Comparison of ENCODE assay signal across 26 cellular contexts in genomic region chr21:43370888-43371570, GRCh38. TPM values are rescaled to one million over a fixed set of nuclear protein-coding genes. Genes with fewer than 3 reads are reported as not detected.
DNase-seq lines count a peak whose midpoint lies in the region; ATAC-seq, FAIRE-seq and TF ChIP-seq lines count a peak whose summit lies in the region.
"Had no signal": no experiment of that assay in that cellular context is flagged by ENCODE, and none has a peak within 500 bp of the region (broad histone marks: within the 10 kb centered on the region; RNA-seq: fewer than 3 reads in every experiment).

No MANE protein-coding gene starts in this region.

- 54% methylated on average over 2 of the region's 2 CpGs; no CpG with 5 or more reads in 1 of the 2 experiments for WGBS in H1 (ENCODE audit: extremely low coverage in 1 of 2, insufficient coverage in 1 of 2, insufficient read length in 1 of 2, insufficient replicate concordance in 2 of 2, low coverage in 1 of 2, low lambda C conversion rate in 2 of 2, missing lambda C conversion rate in 1 of 2), 2 experiments

- H3K27ac ChIP-seq in breast epithelium (peak overlapping the region in 1 of 2 donors; percentile 19), H1 (ENCODE audit: low read depth, low read length) (no peak overlapping the region), vagina (peak overlapping the region; percentile 39)
- H3K27ac ChIP-seq: coronary artery, left ventricle myocardium inferior, transverse colon, VCaP had no signal

- H3K18ac ChIP-seq in H1 (ENCODE audit: extremely low read depth, low read length): no peak overlapping the region

- peak overlapping the region; percentile 2 for H3K27ac Mint-ChIP-seq in MCF 10A (ENCODE audit: low read depth, unreplicated experiment)
- peak overlapping the region; percentile 69 for H3K27ac Mint-ChIP-seq in memory B cell
- H3K27ac Mint-ChIP-seq in nephron progenitor cell: no peak overlapping the region
- H3K27ac Mint-ChIP-seq: activated CD4-positive, alpha-beta T cell treated with anti-CD3 and anti-CD28 coated beads, Interleukin-2, amount 10 ng/mL, durations not matched to agents 24 days and 14 days; activated CD8-positive, alpha-beta memory T cell treated with anti-CD3 and anti-CD28 coated beads, Interleukin-2, amount 10 ng/mL, durations not matched to agents 7 days and 5 days; activated T-cell treated with anti-CD3 and anti-CD28 coated beads, Interleukin-2, amount 50 U/mL, for 72 hours; effector memory CD8-positive, alpha-beta T cell had no signal

- H3K4ac ChIP-seq in H1 (replicated peaks; ENCODE audit: insufficient read length, low read depth, low read length): no peak overlapping the region

- H3K79me1 ChIP-seq in H1 (ENCODE audit: low read depth, low read length): no peaks in the 10 kb centered on the region

- TF ChIP-seq POLR2A in breast epithelium (IDR thresholded peaks at IDR 0.05) (no peak), H1 (IDR thresholded peaks at IDR 0.05; ENCODE audit: control extremely low read depth in 1 of 2, low read depth in 2 of 2, low read length in 2 of 2) (no peak), vagina (IDR thresholded peaks at IDR 0.05) (no peak)

- CTCF ChIA-PET in MCF 10A (lab: Yijun Ruan, JAX) (no interaction called here), H1 (lab: Charles Lee; ENCODE audit: partially characterized antibody) (no interaction called here)

- no peak overlapping the region for H3K4me3 ChIP-seq in breast epithelium
- no peak overlapping the region; a peak in 1 of 8 replicates for H3K4me3 ChIP-seq in H1 (ENCODE audit: extremely low read depth in 1 of 4, insufficient read depth in 2 of 4, low read depth in 3 of 4, low read length in 4 of 4)
- H3K4me3 ChIP-seq in vagina: no peak overlapping the region
- H3K4me3 ChIP-seq: coronary artery, left ventricle myocardium inferior, transverse colon had no signal

- H3K9me3 ChIP-seq in breast epithelium (no peaks in the 10 kb centered on the region), H1 (ENCODE audit: insufficient read depth in 2 of 2, low read depth in 1 of 2, low read length in 1 of 2) (no peaks in the 10 kb centered on the region), vagina (no peaks in the 10 kb centered on the region)
- H3K9me3 ChIP-seq: left ventricle myocardium inferior, transverse colon had no signal

- no peak for ATAC-seq in memory B cell (ENCODE audit: low read depth)
- ATAC-seq: activated CD8-positive, alpha-beta memory T cell treated with anti-CD3 and anti-CD28 coated beads, Interleukin-2, amount 10 ng/mL, durations not matched to agents 7 days and 5 days; activated T-cell treated with anti-CD3 and anti-CD28 coated beads, Interleukin-2, amount 50 U/mL, for 72 hours; effector memory CD8-positive, alpha-beta T cell; naive thymus-derived CD8-positive, alpha-beta T cell had no signal

- DNase-seq in MCF 10A (ENCODE audit: unreplicated experiment) (no peak), breast epithelium (ENCODE audit: low spot score in 2 of 2) (no peak), H1 (ENCODE audit: low read depth in 1 of 2, low spot score in 2 of 2) (no peak), memory B cell (ENCODE audit: low spot score in 2 of 2) (no peak), vagina (ENCODE audit: extremely low spot score in 2 of 2) (no peak), nephron progenitor cell (no peak), NOMO-1 treated with DMSO at 0.1 percent for 48 hours (lab: John Stamatoyannopoulos, UW; ENCODE audit: unreplicated experiment) (no peak), NCI-H2196 treated with DMSO at 0.1 percent for 48 hours (lab: John Stamatoyannopoulos, UW; ENCODE audit: unreplicated experiment) (no peak)
- DNase-seq: activated CD4-positive, alpha-beta T cell treated with anti-CD3 and anti-CD28 coated beads, Interleukin-2, amount 10 ng/mL, durations not matched to agents 24 days and 14 days; activated CD8-positive, alpha-beta memory T cell treated with anti-CD3 and anti-CD28 coated beads, Interleukin-2, amount 10 ng/mL, durations not matched to agents 7 days and 5 days; activated naive CD4-positive, alpha-beta T cell; activated T-cell treated with anti-CD3 and anti-CD28 coated beads, Interleukin-2, amount 50 U/mL, for 72 hours; AML-193; amniotic stem cell; effector memory CD8-positive, alpha-beta T cell; left ventricle myocardium inferior; naive thymus-derived CD8-positive, alpha-beta T cell; NCI-H146; NCI-H2107; NCI-H82; stimulated activated CD8-positive, alpha-beta memory T cell treated with anti-CD3 and anti-CD28 coated beads, Interleukin-4, amount 100 ng/mL, for 48 hours; transverse colon had no signal

- no peak for TF ChIP-seq EP300 in H1 (IDR thresholded peaks at IDR 0.05; ENCODE audit: borderline replicate concordance in 1 of 2, low read depth in 2 of 2, low read length in 2 of 2)

- TF ChIP-seq CTCF in MCF 10A (IDR thresholded peaks at IDR 0.05; ENCODE audit: unreplicated experiment): no peak
- TF ChIP-seq CTCF in breast epithelium (IDR thresholded peaks at IDR 0.05): no peak
- TF ChIP-seq CTCF in H1 (IDR thresholded peaks at IDR 0.05; ENCODE audit: control extremely low read depth in 1 of 3, insufficient read depth in 1 of 3, low read depth in 1 of 3, low read length in 3 of 3): no peak
- no peak for TF ChIP-seq CTCF in vagina (IDR thresholded peaks at IDR 0.05)
- TF ChIP-seq CTCF in nephron progenitor cell (IDR thresholded peaks at IDR 0.05): no peak

- peak overlapping the region; percentile 56; the same call in 1 of the 2 replicates for H2BK5ac ChIP-seq in H1 (ENCODE audit: low read depth, low read length)

- peaks cover 3% of the 10 kb centered on the region; the same call in 1 of the 2 replicates for H3K23me2 ChIP-seq in H1 (ENCODE audit: low read depth, low read length)

- H2AK5ac ChIP-seq in H1 (ENCODE audit: low read depth, low read length): no peak overlapping the region

- no peak overlapping the region for H4K91ac ChIP-seq in H1 (replicated peaks; ENCODE audit: insufficient read length, low read length)

- intact Hi-C loops in MCF 10A (cut with micrococcal nuclease): no loop called here
- intact Hi-C loops in breast epithelium (cut with DNase I; ENCODE audit: low total_unique reads): no loop called here
- intact Hi-C loops in vagina (cut with DNase I): no loop called here

- H3K9me3 Mint-ChIP-seq in MCF 10A (ENCODE audit: unreplicated experiment): no peaks in the 10 kb centered on the region
- no peaks in the 10 kb centered on the region for H3K9me3 Mint-ChIP-seq in memory B cell
- H3K9me3 Mint-ChIP-seq in nephron progenitor cell: no peaks in the 10 kb centered on the region
- H3K9me3 Mint-ChIP-seq: activated CD4-positive, alpha-beta T cell treated with anti-CD3 and anti-CD28 coated beads, Interleukin-2, amount 10 ng/mL, durations not matched to agents 24 days and 14 days; activated T-cell treated with anti-CD3 and anti-CD28 coated beads, Interleukin-2, amount 50 U/mL, for 72 hours; effector memory CD8-positive, alpha-beta T cell; naive thymus-derived CD8-positive, alpha-beta T cell had no signal

- H3K79me2 ChIP-seq in H1 (ENCODE audit: control insufficient read depth in 1 of 2, insufficient read depth in 2 of 2, low read length in 2 of 2): no peaks in the 10 kb centered on the region

- no peaks in the 10 kb centered on the region for H3K36me3 ChIP-seq in breast epithelium
- no peaks in the 10 kb centered on the region for H3K36me3 ChIP-seq in H1 (ENCODE audit: control insufficient read depth in 2 of 4, insufficient read depth in 4 of 4, low read length in 3 of 4)
- H3K36me3 ChIP-seq in vagina: no peaks in the 10 kb centered on the region
- H3K36me3 ChIP-seq: left ventricle myocardium inferior, transverse colon had no signal

- no peak overlapping the region for H3K14ac ChIP-seq in H1 (ENCODE audit: insufficient read length)

- BruUV-seq in MCF 10A (replicated peaks; lab: Mats Ljungman, UMichigan): no TSS peak

- no peak overlapping the region for H3K9ac ChIP-seq in H1 (replicated peaks in 1 of 4; ENCODE audit: extremely low read depth in 1 of 4, low read depth in 3 of 4, low read length in 3 of 4)

- no peak overlapping the region for H2BK120ac ChIP-seq in H1 (replicated peaks; ENCODE audit: low read depth, low read length)

- H3K4me1 ChIP-seq in breast epithelium: peaks cover 3 to 14% of the 10 kb centered on the region in 2 donors
- H3K4me1 ChIP-seq in H1 (replicated peaks in 1 of 4; ENCODE audit: control insufficient read depth in 3 of 4, insufficient read depth in 4 of 4, low read length in 3 of 4): peaks cover 0 to 4% (median 3%) of the 10 kb centered on the region in 4 experiments; a peak in 4 of 7 replicates
- peaks cover 32% of the 10 kb centered on the region for H3K4me1 ChIP-seq in vagina
- H3K4me1 ChIP-seq: transverse colon had no signal

- peaks cover 12% of the 10 kb centered on the region for H3K4me1 Mint-ChIP-seq in MCF 10A (ENCODE audit: insufficient read depth, unreplicated experiment)
- H3K4me1 Mint-ChIP-seq in memory B cell: peaks cover 34% of the 10 kb centered on the region
- peaks cover 64% of the 10 kb centered on the region for H3K4me1 Mint-ChIP-seq in nephron progenitor cell
- H3K4me1 Mint-ChIP-seq: naive thymus-derived CD8-positive, alpha-beta T cell had no signal

- POLR2A ChIA-PET in MCF 10A (lab: Yijun Ruan, JAX) (interaction anchor here (0.6 to 0.7 kb wide), 3 partner anchors 54 to 226 kb away, joined by 3 read pairs; no protein-coding TSS in a partner anchor), H1 (lab: Charles Lee; ENCODE audit: partially characterized antibody) (no interaction called here)

- no peak overlapping the region for H3K56ac ChIP-seq in H1 (replicated peaks; ENCODE audit: insufficient read length, low read depth, low read length)

- H2AFZ ChIP-seq in H1 (ENCODE audit: low read length): no peak overlapping the region

- H4K20me1 ChIP-seq in H1 (replicated peaks in 1 of 2; ENCODE audit: control insufficient read depth in 1 of 2, insufficient read depth in 2 of 2, low read length in 2 of 2): peaks cover 0 to 3% of the 10 kb centered on the region in 2 experiments

- no peak overlapping the region for H4K5ac ChIP-seq in H1 (ENCODE audit: insufficient read length, low read depth, low read length)

- no peak for TF ChIP-seq RAD21 in H1 (IDR thresholded peaks at IDR 0.05 in 1 of 2, conservative IDR thresholded peaks at IDR 0.05 in 1 of 2; ENCODE audit: low read depth in 2 of 2, low read length in 2 of 2)

- H3K4me2 ChIP-seq in H1 (ENCODE audit: insufficient read depth in 1 of 2, low read depth in 2 of 2, low read length in 2 of 2): no peak overlapping the region

- no peaks in the 10 kb centered on the region for H3K27me3 ChIP-seq in breast epithelium
- H3K27me3 ChIP-seq in H1 (replicated peaks in 1 of 4; ENCODE audit: control insufficient read depth in 3 of 4, extremely low read depth in 1 of 4, insufficient read depth in 3 of 4, low read length in 3 of 4): no peaks in the 10 kb centered on the region
- H3K27me3 ChIP-seq in vagina: no peaks in the 10 kb centered on the region
- H3K27me3 ChIP-seq: transverse colon had no signal

- H3K27me3 Mint-ChIP-seq in MCF 10A (ENCODE audit: insufficient read depth, unreplicated experiment) (no peaks in the 10 kb centered on the region), memory B cell (no peaks in the 10 kb centered on the region), nephron progenitor cell (ENCODE audit: low read depth, poor library complexity) (peaks cover 7% of the 10 kb centered on the region)
- H3K27me3 Mint-ChIP-seq: activated CD4-positive, alpha-beta T cell treated with anti-CD3 and anti-CD28 coated beads, Interleukin-2, amount 10 ng/mL, durations not matched to agents 24 days and 14 days; effector memory CD8-positive, alpha-beta T cell had no signal

- no peak overlapping the region for H4K8ac ChIP-seq in H1 (ENCODE audit: extremely low read depth, insufficient read depth, low read length)

- 0 out of 2 replicates have a peak overlapping the region, but pooled peaks have one; percentile 61 for H2BK15ac ChIP-seq in H1 (ENCODE audit: low read length)

- H3K4me3 Mint-ChIP-seq in MCF 10A (ENCODE audit: unreplicated experiment): no peak overlapping the region
- H3K4me3 Mint-ChIP-seq in memory B cell: no peak overlapping the region
- H3K4me3 Mint-ChIP-seq in nephron progenitor cell: no peak overlapping the region
- H3K4me3 Mint-ChIP-seq: activated CD4-positive, alpha-beta T cell treated with anti-CD3 and anti-CD28 coated beads, Interleukin-2, amount 10 ng/mL, durations not matched to agents 24 days and 14 days; activated CD8-positive, alpha-beta memory T cell treated with anti-CD3 and anti-CD28 coated beads, Interleukin-2, amount 10 ng/mL, durations not matched to agents 7 days and 5 days; activated T-cell treated with anti-CD3 and anti-CD28 coated beads, Interleukin-2, amount 50 U/mL, for 72 hours; effector memory CD8-positive, alpha-beta T cell; naive thymus-derived CD8-positive, alpha-beta T cell had no signal

- no peak overlapping the region for H3K23ac ChIP-seq in H1 (ENCODE audit: insufficient read length)

- FAIRE-seq in H1 (lab: Jason Lieb, UNC): no peak
- FAIRE-seq: A204.1, G401.6 had no signal

- H2BK20ac ChIP-seq in H1 (ENCODE audit: low read length): no peak overlapping the region

- no peak overlapping the region for H2BK12ac ChIP-seq in H1 (ENCODE audit: low read depth, low read length)

- H3K36me3 Mint-ChIP-seq in MCF 10A (ENCODE audit: insufficient read depth, unreplicated experiment) (no peaks in the 10 kb centered on the region), memory B cell (no peaks in the 10 kb centered on the region), nephron progenitor cell (ENCODE audit: low read depth) (no peaks in the 10 kb centered on the region)
- H3K36me3 Mint-ChIP-seq: activated CD8-positive, alpha-beta memory T cell treated with anti-CD3 and anti-CD28 coated beads, Interleukin-2, amount 10 ng/mL, durations not matched to agents 7 days and 5 days; naive thymus-derived CD8-positive, alpha-beta T cell had no signal

RNA-seq across cellular contexts. Expression of gene SIK1, which starts 55.9 kb away (rescaled TPM):
- 77.1 and 86.9 TPM in 2 replicates for total RNA-seq in MCF 10A (2022)
- total RNA-seq in breast epithelium: 10 to 100 TPM in 2 of 3 donors, under 1 TPM in 1; 0.80 to 18.0 (median 16.2) TPM
- total RNA-seq in H1 (2021; fragmentation: NEBNext Ultra II Directional; extraction: Animal tissue kit (Norgen Biotek cat#: 25700)): 5.5 and 6.7 TPM in 2 replicates
- polyA plus RNA-seq in H1 (2011; rRNA removed): 1.4 and 1.5 TPM in 2 replicates
- 1.2 TPM for polyA plus RNA-seq in H1 (2011; cell fraction: cytosol; rRNA removed)
- 2.1 TPM for polyA plus RNA-seq in H1 (2011; cell fraction: nucleus; rRNA removed)
- polyA plus RNA-seq in H1 (2012, experiment 1 of 2): 1.4 to 2.5 TPM (median 2.1 TPM) in 4 replicates
- polyA plus RNA-seq in H1 (2012, experiment 2 of 2): 1.8 TPM
- 2.0 TPM for polyA plus RNA-seq in H1 (2013, experiment 1 of 2)
- polyA plus RNA-seq in H1 (2013, experiment 2 of 2): 2.0 TPM
- polyA minus RNA-seq in H1 (2011; rRNA and poly(A)+ RNA removed): 0.50 and 0.51 TPM in 2 replicates
- 14.0 TPM for polyA minus RNA-seq in H1 (2011; cell fraction: cytosol; rRNA and poly(A)+ RNA removed)
- 3.4 TPM for polyA minus RNA-seq in H1 (2011; cell fraction: nucleus; rRNA and poly(A)+ RNA removed)
- total RNA-seq in vagina: 93.5 TPM
